ENCODE assay signal across 9 cellular contexts in the genomic region with DNA sequence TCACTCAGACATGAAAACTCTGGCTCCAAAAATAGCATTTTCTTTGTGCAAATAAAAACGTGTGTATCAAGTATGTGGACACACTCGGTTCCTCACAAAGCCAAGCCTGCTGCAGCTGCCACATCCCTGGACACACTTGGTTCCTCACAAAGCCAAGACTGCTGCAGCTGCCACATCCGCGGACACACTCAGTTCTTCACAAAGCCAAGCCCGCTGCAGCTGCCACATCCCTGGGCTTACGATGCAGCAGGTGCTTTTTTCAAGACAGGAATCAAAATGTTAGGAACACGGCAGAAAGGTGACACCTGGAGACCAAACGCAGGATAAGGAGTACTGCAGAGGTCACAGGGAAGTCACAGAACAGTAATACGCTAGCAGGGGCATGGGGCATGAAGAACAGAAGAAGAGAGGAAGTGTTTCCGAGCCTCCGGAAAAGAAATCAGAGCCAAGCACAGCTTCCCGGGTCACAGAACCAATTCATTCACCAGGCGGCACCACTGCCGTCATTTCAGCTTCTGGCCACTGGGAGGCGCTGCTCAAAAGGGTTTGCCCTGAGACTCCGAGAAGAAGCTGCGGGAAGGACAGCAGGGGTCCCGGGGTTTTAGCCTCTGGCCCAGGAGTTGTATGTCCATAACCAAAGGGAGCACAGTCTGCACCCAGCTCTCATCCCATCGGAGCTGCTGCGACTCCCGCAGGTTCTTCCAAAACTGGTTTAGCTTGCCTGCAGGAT. TPM values are rescaled to one million over a fixed set of nuclear protein-coding genes. Genes with fewer than 3 reads are reported as not detected.
DNase-seq lines count a peak whose midpoint lies in the region; ATAC-seq and TF ChIP-seq lines count a peak whose summit lies in the region.
"Not testable (repeated sequence)": the region's sequence is repeated elsewhere in the genome, so short reads cannot be mapped to it uniquely, and the experiment has no call there.
"Had no signal": no experiment of that assay in that cellular context is flagged by ENCODE, and none has a peak within 500 bp of the region (broad histone marks: within the 10 kb centered on the region; RNA-seq: fewer than 3 reads in every experiment).

No MANE protein-coding gene starts in this region.

- H3K23ac ChIP-seq in H9 (ENCODE audit: insufficient read length, low read depth, low read length) = not testable (repeated sequence)

- H3K56ac ChIP-seq in H9 (ENCODE audit: insufficient read length, low read depth, low read length) = not testable (repeated sequence)

- H2AFZ ChIP-seq in H9 (ENCODE audit: low read length) = not testable (repeated sequence)

- not testable (repeated sequence) for H2AK5ac ChIP-seq in H9 (ENCODE audit: insufficient read length, low read length)

- H4K20me1 ChIP-seq in H9 (ENCODE audit: control insufficient read depth, insufficient read depth, insufficient read length) = not testable (repeated sequence)

- H3K4me3 ChIP-seq in AG04450 (ENCODE audit: low read depth, low read length) = not testable (repeated sequence)

- H3K27ac ChIP-seq in AG04450 (ENCODE audit: low read depth, low read length); H9 (ENCODE audit: insufficient read length, low read depth, low read length); foreskin keratinocyte: not testable (repeated sequence)

- not testable (repeated sequence) for H3K23me2 ChIP-seq in H9 (ENCODE audit: insufficient read length, low read depth, low read length, poor library complexity, severe bottlenecking)

- not testable (repeated sequence) for H4K91ac ChIP-seq in H9 (ENCODE audit: insufficient read length, low read depth, low read length)

- H3K79me2 ChIP-seq in H9 (ENCODE audit: insufficient read depth, low read length) = not testable (repeated sequence)

- peak overlapping the region in 1 of 3 experiments; percentile 68; a peak in 1 of 7 replicates for H3K27ac Mint-ChIP-seq in H9
- H3K27ac Mint-ChIP-seq in WTC11 = 0 out of 2 replicates have a peak overlapping the region, but pooled peaks have one; percentile 5
- H3K27ac Mint-ChIP-seq in activated naive CD8-positive, alpha-beta T cell treated with anti-CD3 and anti-CD28 coated beads, Interleukin-2, amount 50 U/mL, for 24 hours = not testable (repeated sequence)
- peak overlapping the region in 2 of 10 donors; percentile 65 to 66 for H3K27ac Mint-ChIP-seq in naive thymus-derived CD8-positive, alpha-beta T cell

- H4K5ac ChIP-seq in H9 (ENCODE audit: insufficient read length, low read depth, low read length) = not testable (repeated sequence)

- not testable (repeated sequence) for H3K4me1 ChIP-seq in H9 (ENCODE audit: insufficient read depth, low read length); foreskin keratinocyte

- not testable (repeated sequence) for H3K9me3 Mint-ChIP-seq in H9; WTC11; activated naive CD8-positive, alpha-beta T cell treated with anti-CD3 and anti-CD28 coated beads, Interleukin-2, amount 50 U/mL, for 24 hours; naive thymus-derived CD8-positive, alpha-beta T cell

- ATAC-seq in WTC11; activated naive CD8-positive, alpha-beta T cell treated with anti-CD3 and anti-CD28 coated beads, Interleukin-2, amount 50 U/mL, for 24 hours; foreskin keratinocyte; naive thymus-derived CD8-positive, alpha-beta T cell: not testable (repeated sequence)

- H3K18ac ChIP-seq in H9 (ENCODE audit: insufficient read length, low read depth, low read length) = not testable (repeated sequence)

- TF ChIP-seq CTCF in AG04450 (IDR thresholded peaks at IDR 0.05; ENCODE audit: low read depth, low read length) (peak; percentile 33), H9 (conservative IDR thresholded peaks at IDR 0.05) (peak; percentile 76), WTC11 (IDR thresholded peaks at IDR 0.05) (peak; percentile 92), foreskin keratinocyte (conservative IDR thresholded peaks at IDR 0.05) (peak; percentile 80)

- not testable (repeated sequence) for H3K79me1 ChIP-seq in H9 (ENCODE audit: insufficient read depth, low read depth, low read length, poor library complexity, severe bottlenecking)

- DNase-seq in AG04450 (ENCODE audit: low read depth, low spot score); foreskin keratinocyte: not testable (repeated sequence)
- DNase-seq in H9 (peak; percentile 75), NCI-H345 (lab: John Stamatoyannopoulos, UW) (peak; percentile 65), WTC11 (ENCODE audit: low spot score) (peak; percentile 94)
- peak; percentile 72 for DNase-seq in activated naive CD8-positive, alpha-beta T cell treated with anti-CD3 and anti-CD28 coated beads, Interleukin-2, amount 50 U/mL, for 24 hours
- DNase-seq in naive thymus-derived CD8-positive, alpha-beta T cell = peak; percentile 38 to 76 (median 62)
- DNase-seq in stimulated activated CD4-positive, alpha-beta T cell treated with anti-CD3 and anti-CD28 coated beads, TNF-alpha, amount 100 ng/mL, for 24 hours (ENCODE audit: low read depth in 3 of 3) = peak; percentile 31 to 71 (median 47)

- no CpG with 5 or more reads among the region's 21 CpGs for WGBS in H9 (ENCODE audit: extremely low coverage, insufficient read length, low lambda C conversion rate)

- not testable (repeated sequence) for H4K8ac ChIP-seq in H9 (replicated peaks; ENCODE audit: insufficient read length, low read depth, low read length)

- not testable (repeated sequence) for H2BK15ac ChIP-seq in H9 (ENCODE audit: low read depth, low read length)

- H3K4me1 Mint-ChIP-seq in H9 (peaks cover 14 to 18% of the 10 kb centered on the region in 2 experiments), WTC11 (peaks cover 20% of the 10 kb centered on the region)
- H3K4me1 Mint-ChIP-seq in activated naive CD8-positive, alpha-beta T cell treated with anti-CD3 and anti-CD28 coated beads, Interleukin-2, amount 50 U/mL, for 24 hours = not testable (repeated sequence)
- H3K4me1 Mint-ChIP-seq in naive thymus-derived CD8-positive, alpha-beta T cell = peaks cover 2 to 13% (median 10%) of the 10 kb centered on the region in 4 donors

- not testable (repeated sequence) for H3K27me3 ChIP-seq in AG04450 (ENCODE audit: control insufficient read depth, insufficient read depth, low read length); H9 (ENCODE audit: insufficient read depth, low read length); foreskin keratinocyte

- not testable (repeated sequence) for H3T11ph ChIP-seq in H9 (ENCODE audit: low read length)

- H2BK120ac ChIP-seq in H9 (ENCODE audit: low read depth, low read length, poor library complexity, severe bottlenecking) = not testable (repeated sequence)

- H2BK20ac ChIP-seq in H9 (ENCODE audit: low read depth, low read length, poor library complexity, severe bottlenecking) = not testable (repeated sequence)

- not testable (repeated sequence) for H3K27me3 Mint-ChIP-seq in H9 (ENCODE audit: low read depth); WTC11 (ENCODE audit: low read depth); activated naive CD8-positive, alpha-beta T cell treated with anti-CD3 and anti-CD28 coated beads, Interleukin-2, amount 50 U/mL, for 24 hours
- peaks cover 0 to 10% (median 5%) of the 10 kb centered on the region in 5 donors for H3K27me3 Mint-ChIP-seq in naive thymus-derived CD8-positive, alpha-beta T cell

- H3K4me3 Mint-ChIP-seq in H9; WTC11; activated naive CD8-positive, alpha-beta T cell treated with anti-CD3 and anti-CD28 coated beads, Interleukin-2, amount 50 U/mL, for 24 hours: not testable (repeated sequence)
- H3K4me3 Mint-ChIP-seq in naive thymus-derived CD8-positive, alpha-beta T cell = peak overlapping the region in 2 of 10 donors; percentile 6 to 59

- not testable (repeated sequence) for H3K4me2 ChIP-seq in H9 (ENCODE audit: insufficient read depth, insufficient read length, low read length)

- H3K14ac ChIP-seq in H9 (ENCODE audit: insufficient read depth, low read length) = not testable (repeated sequence)

- not testable (repeated sequence) for H2BK12ac ChIP-seq in H9 (ENCODE audit: insufficient read length, low read depth, low read length)

- CTCF ChIA-PET in AG04450 (lab: Charles Lee) (interaction anchor here (0.9 to 1.3 kb wide), 2 partner anchors 150 to 191 kb away, joined by 3 read pairs; no protein-coding TSS in a partner anchor), WTC11 (lab: Charles Lee) (interaction anchor here (0.9 to 1.6 kb wide), 10 partner anchors 43 to 419 kb away, joined by 3 to 6 read pairs (median 4); no protein-coding TSS in a partner anchor)

- not testable (repeated sequence) for H3K9me3 ChIP-seq in AG04450 (ENCODE audit: control insufficient read depth, insufficient read depth, low read length); H9 (ENCODE audit: control insufficient read depth, low read depth, low read length)

- H3K36me3 Mint-ChIP-seq in H9 (ENCODE audit: insufficient read depth in 1 of 3, low read depth in 3 of 3); WTC11; activated naive CD8-positive, alpha-beta T cell treated with anti-CD3 and anti-CD28 coated beads, Interleukin-2, amount 50 U/mL, for 24 hours (ENCODE audit: low read depth); naive thymus-derived CD8-positive, alpha-beta T cell: not testable (repeated sequence)

- POLR2A ChIA-PET in AG04450 (lab: Yijun Ruan, JAX); WTC11 (lab: Charles Lee); naive thymus-derived CD8-positive, alpha-beta T cell (lab: Charles Lee): not testable (repeated sequence)

- H3K4ac ChIP-seq in H9 (ENCODE audit: low read depth, low read length) = not testable (repeated sequence)

- not testable (repeated sequence) for H2BK5ac ChIP-seq in H9 (ENCODE audit: insufficient read length, low read length)

- H3K9ac ChIP-seq in H9 (ENCODE audit: extremely low read depth, insufficient read length, low read length) = not testable (repeated sequence)

TF ChIP-seq in WTC11, 78 proteins besides CTCF, POLR2A, EP300 and RAD21:
- TF ChIP-seq ZNF423 (CRISPR knock-in tag; IDR thresholded peaks at IDR 0.05) = peak; percentile 30; the same call in 1 of the 2 replicates

RNA-seq across cellular contexts. Expression of a gene that starts 40.0 kb away (rescaled TPM):
- polyA plus RNA-seq in AG04450 (2011; rRNA removed) = not detected in 2 replicates
- polyA minus RNA-seq in AG04450 (2011; rRNA and poly(A)+ RNA removed) = not detected in 2 replicates
- not detected in 2 replicates for total RNA-seq in H9 (2021)
- 0.09 to 0.13 TPM in 2 of 3 replicates, not detected in the other for total RNA-seq in WTC11 (2021)
- total RNA-seq in foreskin keratinocyte = 0.20 TPM in 1 of 2 replicates, not detected in the other
- 0.21 TPM in 1 of 2 replicates, not detected in the other for polyA plus RNA-seq in foreskin keratinocyte
- not detected for total RNA-seq in naive thymus-derived CD8-positive, alpha-beta T cell
- polyA plus RNA-seq in naive thymus-derived CD8-positive, alpha-beta T cell = not detected
- total RNA-seq: activated CD8-positive, alpha-beta memory T cell treated with anti-CD3 and anti-CD28 coated beads for 36 hours had no signal

Comparison
In these comparisons a context has a peak if more than half of its experiments do, and no peak if none do; other contexts are left out.
1. CTCF ChIP-seq: peak in every context shown above with its lines; median percentile 92 in WTC11; 80 in foreskin keratinocyte; 76 in H9; 33 in AG04450.